9 cellular contexts compared by ENCODE assay signal in the genomic region with DNA sequence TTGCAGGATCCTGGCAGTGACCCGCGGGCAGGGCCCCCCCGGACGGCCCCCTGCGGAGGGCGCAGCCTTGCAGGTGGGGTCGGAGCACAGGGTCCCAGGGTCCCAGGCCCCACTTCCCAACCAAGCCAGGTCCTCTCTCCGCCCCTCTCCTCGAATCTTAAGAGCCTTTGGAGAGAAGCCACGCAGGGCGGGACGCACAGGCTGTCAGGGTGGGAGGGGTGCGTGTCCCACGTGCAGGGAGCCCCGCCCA. TPM values are rescaled to one million over a fixed set of nuclear protein-coding genes. Genes with fewer than 3 reads are reported as not detected.
DNase-seq lines count a peak whose midpoint lies in the region; ATAC-seq and TF ChIP-seq lines count a peak whose summit lies in the region.
"Had no signal": no experiment of that assay in that cellular context is flagged by ENCODE, and none has a peak within 500 bp of the region (broad histone marks: within the 10 kb centered on the region; RNA-seq: fewer than 3 reads in every experiment).

No MANE protein-coding gene starts in this region.

- H3K9me2 ChIP-seq in GM23338 (ENCODE audit: insufficient read depth): no peaks in the 10 kb centered on the region

- peak overlapping the region; percentile 70; the same call in 1 of the 2 replicates for H3K4me2 ChIP-seq in GM23338

- no peak for ATAC-seq in GM23338
- ATAC-seq in HG03521 (IDR thresholded peaks at IDR 0.05; ENCODE audit: unreplicated experiment): no peak

- no peaks in the 10 kb centered on the region for H3K36me3 Mint-ChIP-seq in GM23338 (ENCODE audit: low read depth)
- H3K36me3 Mint-ChIP-seq: activated naive CD4-positive, alpha-beta T cell treated with anti-CD3 and anti-CD28 coated beads, Interleukin-2, amount 50 U/mL, for 72 hours; immature natural killer cell had no signal

- no peaks in the 10 kb centered on the region; the same call in 1 of the 2 replicates for H3K4me1 ChIP-seq in GM23338 (ENCODE audit: insufficient read depth)

- H3K36me3 ChIP-seq in GM23338 (ENCODE audit: insufficient read depth): no peaks in the 10 kb centered on the region

- H3K27me3 ChIP-seq in GM23338 (ENCODE audit: insufficient read depth): no peaks in the 10 kb centered on the region

- H3K27ac Mint-ChIP-seq in GM23338: no peak overlapping the region
- H3K27ac Mint-ChIP-seq: activated naive CD4-positive, alpha-beta T cell treated with anti-CD3 and anti-CD28 coated beads, Interleukin-2, amount 50 U/mL, for 72 hours; immature natural killer cell had no signal

- no peaks in the 10 kb centered on the region for H3K79me2 ChIP-seq in GM23338 (replicated peaks; ENCODE audit: insufficient read depth)

- peaks cover 4% of the 10 kb centered on the region; the same call in 1 of the 3 replicates for H3K4me1 Mint-ChIP-seq in GM23338
- H3K4me1 Mint-ChIP-seq: immature natural killer cell had no signal

- no peaks in the 10 kb centered on the region for H3K9me3 Mint-ChIP-seq in GM23338
- H3K9me3 Mint-ChIP-seq: activated naive CD4-positive, alpha-beta T cell treated with anti-CD3 and anti-CD28 coated beads, Interleukin-2, amount 50 U/mL, for 72 hours had no signal

- DNase-seq in GM23338 (ENCODE audit: low spot score) (no peak), NCI-H774 (lab: John Stamatoyannopoulos, UW) (peak; percentile 43), fibroblast of villous mesenchyme (ENCODE audit: low read depth) (peak; percentile 58), DMS114 treated with DMSO at 0.1 percent for 48 hours (lab: John Stamatoyannopoulos, UW; ENCODE audit: unreplicated experiment) (no peak), NCI-H187 (lab: John Stamatoyannopoulos, UW) (no peak)

- peaks cover 3% of the 10 kb centered on the region for H3K27me3 Mint-ChIP-seq in GM23338 (ENCODE audit: insufficient read depth, low read depth, poor library complexity)

- H3K4me3 ChIP-seq in GM23338: peak overlapping the region; percentile 45; the same call in 1 of the 2 replicates
- H3K4me3 ChIP-seq in fibroblast of villous mesenchyme (ENCODE audit: low read depth, low read length): no peak overlapping the region
- peak overlapping the region; percentile 8 to 25 (median 20) for H3K4me3 ChIP-seq in skin epidermis

- no peak overlapping the region for H3K4me3 Mint-ChIP-seq in GM23338

- H4K20me1 ChIP-seq in GM23338 (replicated peaks; ENCODE audit: insufficient read depth): no peaks in the 10 kb centered on the region

- TF ChIP-seq CTCF in GM23338 (conservative IDR thresholded peaks at IDR 0.05; ENCODE audit: low read depth in 2 of 2) (no peak), fibroblast of villous mesenchyme (IDR thresholded peaks at IDR 0.05; ENCODE audit: insufficient read depth, low read depth, low read length) (no peak)

- H3K27ac ChIP-seq in GM23338 (ENCODE audit: low read depth) (no peak overlapping the region), skin epidermis (peak overlapping the region in 17 of 21 experiments; percentile 23 to 91 (median 71))

- no peaks in the 10 kb centered on the region; the same call in 1 of the 2 replicates for H3F3A ChIP-seq in GM23338 (replicated peaks; ENCODE audit: low read depth)

- peak overlapping the region; percentile 96 for H2AFZ ChIP-seq in GM23338

TF ChIP-seq in GM23338, 12 proteins besides CTCF, POLR2A, EP300 and RAD21 (continues in another document):
- TF ChIP-seq ZNF331 (CRISPR knock-in tag; IDR thresholded peaks at IDR 0.05; ENCODE audit: low read depth) (no peak), EZH2 (IDR thresholded peaks at IDR 0.05; ENCODE audit: low read depth, unreplicated experiment) (no peak), STAT1 (IDR thresholded peaks at IDR 0.05; ENCODE audit: unreplicated experiment) (no peak), POLR2AphosphoS5 (IDR thresholded peaks at IDR 0.05; ENCODE audit: low read depth) (no peak), JUNB (IDR thresholded peaks at IDR 0.05; ENCODE audit: unreplicated experiment) (no peak)
- TF ChIP-seq, protein P1, sequence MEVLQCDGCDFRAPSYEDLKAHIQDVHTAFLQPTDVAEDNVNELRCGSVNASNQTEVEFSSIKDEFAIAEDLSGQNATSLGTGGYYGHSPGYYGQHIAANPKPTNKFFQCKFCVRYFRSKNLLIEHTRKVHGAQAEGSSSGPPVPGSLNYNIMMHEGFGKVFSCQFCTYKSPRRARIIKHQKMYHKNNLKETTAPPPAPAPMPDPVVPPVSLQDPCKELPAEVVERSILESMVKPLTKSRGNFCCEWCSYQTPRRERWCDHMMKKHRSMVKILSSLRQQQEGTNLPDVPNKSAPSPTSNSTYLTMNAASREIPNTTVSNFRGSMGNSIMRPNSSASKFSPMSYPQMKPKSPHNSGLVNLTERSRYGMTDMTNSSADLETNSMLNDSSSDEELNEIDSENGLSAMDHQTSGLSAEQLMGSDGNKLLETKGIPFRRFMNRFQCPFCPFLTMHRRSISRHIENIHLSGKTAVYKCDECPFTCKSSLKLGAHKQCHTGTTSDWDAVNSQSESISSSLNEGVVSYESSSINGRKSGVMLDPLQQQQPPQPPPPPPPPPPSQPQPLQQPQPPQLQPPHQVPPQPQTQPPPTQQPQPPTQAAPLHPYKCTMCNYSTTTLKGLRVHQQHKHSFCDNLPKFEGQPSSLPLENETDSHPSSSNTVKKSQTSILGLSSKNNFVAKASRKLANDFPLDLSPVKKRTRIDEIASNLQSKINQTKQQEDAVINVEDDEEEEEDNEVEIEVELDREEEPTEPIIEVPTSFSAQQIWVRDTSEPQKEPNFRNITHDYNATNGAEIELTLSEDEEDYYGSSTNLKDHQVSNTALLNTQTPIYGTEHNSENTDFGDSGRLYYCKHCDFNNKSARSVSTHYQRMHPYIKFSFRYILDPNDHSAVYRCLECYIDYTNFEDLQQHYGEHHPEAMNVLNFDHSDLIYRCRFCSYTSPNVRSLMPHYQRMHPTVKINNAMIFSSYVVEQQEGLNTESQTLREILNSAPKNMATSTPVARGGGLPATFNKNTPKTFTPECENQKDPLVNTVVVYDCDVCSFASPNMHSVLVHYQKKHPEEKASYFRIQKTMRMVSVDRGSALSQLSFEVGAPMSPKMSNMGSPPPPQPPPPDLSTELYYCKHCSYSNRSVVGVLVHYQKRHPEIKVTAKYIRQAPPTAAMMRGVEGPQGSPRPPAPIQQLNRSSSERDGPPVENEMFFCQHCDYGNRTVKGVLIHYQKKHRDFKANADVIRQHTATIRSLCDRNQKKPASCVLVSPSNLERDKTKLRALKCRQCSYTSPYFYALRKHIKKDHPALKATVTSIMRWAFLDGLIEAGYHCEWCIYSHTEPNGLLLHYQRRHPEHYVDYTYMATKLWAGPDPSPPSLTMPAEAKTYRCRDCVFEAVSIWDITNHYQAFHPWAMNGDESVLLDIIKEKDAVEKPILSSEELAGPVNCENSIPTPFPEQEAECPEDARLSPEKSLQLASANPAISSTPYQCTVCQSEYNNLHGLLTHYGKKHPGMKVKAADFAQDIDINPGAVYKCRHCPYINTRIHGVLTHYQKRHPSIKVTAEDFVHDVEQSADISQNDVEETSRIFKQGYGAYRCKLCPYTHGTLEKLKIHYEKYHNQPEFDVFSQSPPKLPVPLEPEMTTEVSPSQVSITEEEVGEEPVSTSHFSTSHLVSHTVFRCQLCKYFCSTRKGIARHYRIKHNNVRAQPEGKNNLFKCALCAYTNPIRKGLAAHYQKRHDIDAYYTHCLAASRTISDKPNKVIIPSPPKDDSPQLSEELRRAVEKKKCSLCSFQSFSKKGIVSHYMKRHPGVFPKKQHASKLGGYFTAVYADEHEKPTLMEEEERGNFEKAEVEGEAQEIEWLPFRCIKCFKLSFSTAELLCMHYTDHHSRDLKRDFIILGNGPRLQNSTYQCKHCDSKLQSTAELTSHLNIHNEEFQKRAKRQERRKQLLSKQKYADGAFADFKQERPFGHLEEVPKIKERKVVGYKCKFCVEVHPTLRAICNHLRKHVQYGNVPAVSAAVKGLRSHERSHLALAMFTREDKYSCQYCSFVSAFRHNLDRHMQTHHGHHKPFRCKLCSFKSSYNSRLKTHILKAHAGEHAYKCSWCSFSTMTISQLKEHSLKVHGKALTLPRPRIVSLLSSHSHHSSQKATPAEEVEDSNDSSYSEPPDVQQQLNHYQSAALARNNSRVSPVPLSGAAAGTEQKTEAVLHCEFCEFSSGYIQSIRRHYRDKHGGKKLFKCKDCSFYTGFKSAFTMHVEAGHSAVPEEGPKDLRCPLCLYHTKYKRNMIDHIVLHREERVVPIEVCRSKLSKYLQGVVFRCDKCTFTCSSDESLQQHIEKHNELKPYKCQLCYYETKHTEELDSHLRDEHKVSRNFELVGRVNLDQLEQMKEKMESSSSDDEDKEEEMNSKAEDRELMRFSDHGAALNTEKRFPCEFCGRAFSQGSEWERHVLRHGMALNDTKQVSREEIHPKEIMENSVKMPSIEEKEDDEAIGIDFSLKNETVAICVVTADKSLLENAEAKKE (CRISPR knock-in tag; IDR thresholded peaks at IDR 0.05): no peak
- TF ChIP-seq, protein P2, sequence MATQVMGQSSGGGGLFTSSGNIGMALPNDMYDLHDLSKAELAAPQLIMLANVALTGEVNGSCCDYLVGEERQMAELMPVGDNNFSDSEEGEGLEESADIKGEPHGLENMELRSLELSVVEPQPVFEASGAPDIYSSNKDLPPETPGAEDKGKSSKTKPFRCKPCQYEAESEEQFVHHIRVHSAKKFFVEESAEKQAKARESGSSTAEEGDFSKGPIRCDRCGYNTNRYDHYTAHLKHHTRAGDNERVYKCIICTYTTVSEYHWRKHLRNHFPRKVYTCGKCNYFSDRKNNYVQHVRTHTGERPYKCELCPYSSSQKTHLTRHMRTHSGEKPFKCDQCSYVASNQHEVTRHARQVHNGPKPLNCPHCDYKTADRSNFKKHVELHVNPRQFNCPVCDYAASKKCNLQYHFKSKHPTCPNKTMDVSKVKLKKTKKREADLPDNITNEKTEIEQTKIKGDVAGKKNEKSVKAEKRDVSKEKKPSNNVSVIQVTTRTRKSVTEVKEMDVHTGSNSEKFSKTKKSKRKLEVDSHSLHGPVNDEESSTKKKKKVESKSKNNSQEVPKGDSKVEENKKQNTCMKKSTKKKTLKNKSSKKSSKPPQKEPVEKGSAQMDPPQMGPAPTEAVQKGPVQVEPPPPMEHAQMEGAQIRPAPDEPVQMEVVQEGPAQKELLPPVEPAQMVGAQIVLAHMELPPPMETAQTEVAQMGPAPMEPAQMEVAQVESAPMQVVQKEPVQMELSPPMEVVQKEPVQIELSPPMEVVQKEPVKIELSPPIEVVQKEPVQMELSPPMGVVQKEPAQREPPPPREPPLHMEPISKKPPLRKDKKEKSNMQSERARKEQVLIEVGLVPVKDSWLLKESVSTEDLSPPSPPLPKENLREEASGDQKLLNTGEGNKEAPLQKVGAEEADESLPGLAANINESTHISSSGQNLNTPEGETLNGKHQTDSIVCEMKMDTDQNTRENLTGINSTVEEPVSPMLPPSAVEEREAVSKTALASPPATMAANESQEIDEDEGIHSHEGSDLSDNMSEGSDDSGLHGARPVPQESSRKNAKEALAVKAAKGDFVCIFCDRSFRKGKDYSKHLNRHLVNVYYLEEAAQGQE (IDR thresholded peaks at IDR 0.05; ENCODE audit: unreplicated experiment): no peak

RNA-seq across cellular contexts. Expression of a gene that starts 18.4 kb away (rescaled TPM):
- 56.1 and 60.8 TPM in 2 replicates for total RNA-seq in GM23338 (2014; rRNA removed; shearing (Covaris generic))
- polyA plus RNA-seq in GM23338 (2016; fragmentation: Nextera tagmentation; extraction: Ambion mirVana): 38.2 and 44.4 TPM in 2 replicates
- 7.7 and 9.9 TPM in 2 replicates for total RNA-seq in fibroblast of villous mesenchyme

RNA-seq across cellular contexts. Expression of a gene that starts 43.0 kb away (rescaled TPM):
- 33.3 and 44.7 TPM in 2 replicates for total RNA-seq in GM23338 (2014; rRNA removed; shearing (Covaris generic))
- polyA plus RNA-seq in GM23338 (2016; fragmentation: Nextera tagmentation; extraction: Ambion mirVana): 31.8 and 34.4 TPM in 2 replicates
- 31.5 and 34.5 TPM in 2 replicates for total RNA-seq in fibroblast of villous mesenchyme

Comparison
In these comparisons a context has a peak if more than half of its experiments do, and no peak if none do; other contexts are left out.
1. DNase-seq: peak in NCI-H774 (single experiment) and fibroblast of villous mesenchyme (single experiment); none in GM23338 (single experiment), DMS114 treated with DMSO at 0.1 percent for 48 hours (single experiment) and NCI-H187 (0 of 2).